In the genomic region with DNA sequence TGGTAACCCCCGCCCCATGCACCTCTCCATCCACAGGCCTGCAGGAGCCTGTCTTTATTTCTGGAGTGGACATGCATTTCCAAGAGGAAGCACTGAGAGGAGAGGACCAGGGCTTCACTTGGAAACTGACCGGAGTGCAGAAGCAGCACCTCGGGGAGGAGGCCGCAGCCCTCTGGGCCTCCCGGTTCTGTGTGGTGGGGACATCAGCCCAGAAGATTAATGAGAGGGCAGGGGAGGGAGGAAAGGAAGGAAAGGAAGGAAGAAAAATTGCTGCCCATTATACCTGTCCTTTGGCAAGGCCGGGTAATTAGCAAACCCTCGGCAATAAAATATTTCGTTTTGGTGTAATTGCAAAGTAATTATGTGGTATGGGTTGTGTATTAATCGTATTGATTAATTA, we compare ENCODE assay signal across 19 cellular contexts.
"Had no signal": no experiment of that assay in that cellular context is flagged by ENCODE, and none has a peak within 500 bp of the region (broad histone marks: within the 10 kb centered on the region; RNA-seq: fewer than 3 reads in every experiment).

No MANE protein-coding gene starts in this region.

- H3K9me3 ChIP-seq: gastrocnemius medialis, neutrophil, right lobe of liver, spleen, thoracic aorta, transverse colon had no signal

- H3K4me3 Mint-ChIP-seq: naive B cell; nephron progenitor cell; stimulated activated naive B cell treated with anti-CD40 and anti-IgM and Interleukin-4, amounts not matched to agents 10 μg/mL and 1 μg/mL and 100 μg/mL, for 72 hours; stimulated activated naive CD8-positive, alpha-beta T cell treated with anti-CD3 and anti-CD28 coated beads, Interleukin-15, amount 100 ng/mL, for 72 hours had no signal

- H3K4me1 Mint-ChIP-seq: naive B cell; stimulated activated naive B cell treated with anti-CD40 and anti-IgM and Interleukin-4, amounts not matched to agents 10 μg/mL and 1 μg/mL and 100 μg/mL, for 72 hours had no signal

- DNase-seq: effector memory CD4-positive, alpha-beta T cell; gastrocnemius medialis; glutamatergic neuron; mesenchymal stem cell; naive B cell; nephron progenitor cell; right lobe of liver; spleen; stimulated activated CD4-positive, alpha-beta T cell treated with anti-CD3 and anti-CD28 coated beads, Interleukin-15, amount 100 ng/mL, for 24 hours; stimulated activated CD4-positive, alpha-beta T cell treated with anti-CD3 and anti-CD28 coated beads, Interleukin-1b, Interleukin-23, amount 100 ng/mL, for 48 hours; stimulated activated CD4-positive, alpha-beta T cell treated with anti-CD3 and anti-CD28 coated beads, Interleukin-4, amount 100 ng/mL, for 24 hours; stimulated activated naive B cell treated with anti-CD40 and anti-IgM and Interleukin-4, amounts not matched to agents 10 μg/mL and 1 μg/mL and 100 μg/mL, for 72 hours; stimulated activated naive CD8-positive, alpha-beta T cell treated with anti-CD3 and anti-CD28 coated beads, Interleukin-15, amount 100 ng/mL, for 72 hours; substantia nigra; transverse colon had no signal

- H3K36me3 ChIP-seq: gastrocnemius medialis, neutrophil, right lobe of liver, spleen, thoracic aorta, transverse colon had no signal

- H3K4me1 ChIP-seq: gastrocnemius medialis, right lobe of liver had no signal

- H3K27me3 ChIP-seq: gastrocnemius medialis, right lobe of liver, spleen, transverse colon had no signal

- ATAC-seq: esophagus mucosa; gastrocnemius medialis; right lobe of liver; stimulated activated naive B cell treated with anti-CD40 and anti-IgM and Interleukin-4, amounts not matched to agents 10 μg/mL and 1 μg/mL and 100 μg/mL, for 72 hours; stimulated activated naive CD8-positive, alpha-beta T cell treated with anti-CD3 and anti-CD28 coated beads, Interleukin-15, amount 100 ng/mL, for 72 hours had no signal

- H3K36me3 Mint-ChIP-seq: naive B cell; stimulated activated naive B cell treated with anti-CD40 and anti-IgM and Interleukin-4, amounts not matched to agents 10 μg/mL and 1 μg/mL and 100 μg/mL, for 72 hours had no signal

- H3K27ac Mint-ChIP-seq: naive B cell; nephron progenitor cell; stimulated activated naive B cell treated with anti-CD40 and anti-IgM and Interleukin-4, amounts not matched to agents 10 μg/mL and 1 μg/mL and 100 μg/mL, for 72 hours; stimulated activated naive CD8-positive, alpha-beta T cell treated with anti-CD3 and anti-CD28 coated beads, Interleukin-15, amount 100 ng/mL, for 72 hours had no signal

- H3K4me3 ChIP-seq: gastrocnemius medialis, lung, right lobe of liver, spleen, thoracic aorta, transverse colon had no signal

- H3K27ac ChIP-seq: gastrocnemius medialis, neutrophil, right lobe of liver, spleen, thoracic aorta had no signal

- H3K9me3 Mint-ChIP-seq: nephron progenitor cell; stimulated activated naive B cell treated with anti-CD40 and anti-IgM and Interleukin-4, amounts not matched to agents 10 μg/mL and 1 μg/mL and 100 μg/mL, for 72 hours; stimulated activated naive CD8-positive, alpha-beta T cell treated with anti-CD3 and anti-CD28 coated beads, Interleukin-15, amount 100 ng/mL, for 72 hours had no signal
